Comparison of ENCODE assay signal across 16 cellular contexts in the genomic region with DNA sequence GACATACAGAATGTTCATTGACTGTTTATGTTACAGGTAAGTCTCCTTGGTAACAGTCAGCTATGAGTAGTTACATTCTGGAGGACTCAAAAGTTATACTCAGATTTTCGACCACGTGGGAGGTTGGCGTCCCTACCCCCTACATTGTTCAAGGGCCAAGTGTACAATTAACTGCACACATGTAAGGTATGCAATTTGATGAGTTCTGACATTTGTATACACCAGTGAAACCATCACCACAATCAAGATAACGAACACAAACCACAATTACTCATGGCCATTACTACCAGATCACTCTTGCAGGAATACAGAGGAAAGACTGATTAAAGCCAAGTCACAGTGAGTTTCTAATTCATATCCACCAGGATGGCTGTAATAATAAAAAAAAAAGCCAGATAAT. TPM values are rescaled to one million over a fixed set of nuclear protein-coding genes. Genes with fewer than 3 reads are reported as not detected.
A peak's percentile ranks its signal among the peaks of the same experiment; 100 is the strongest.
DNase-seq lines count a peak whose midpoint lies in the region; ATAC-seq and TF ChIP-seq lines count a peak whose summit lies in the region.
"Had no signal": no experiment of that assay in that cellular context is flagged by ENCODE, and none has a peak within 500 bp of the region (broad histone marks: within the 10 kb centered on the region; RNA-seq: fewer than 3 reads in every experiment).

No MANE protein-coding gene starts in this region.

- POLR2A ChIA-PET in activated CD8-positive, alpha-beta T cell treated with anti-CD3 and anti-CD28 coated beads for 36 hours (lab: Charles Lee): no interaction called here

- no peaks in the 10 kb centered on the region for H3K27me3 Mint-ChIP-seq in activated CD8-positive, alpha-beta T cell treated with anti-CD3 and anti-CD28 coated beads for 36 hours
- H3K27me3 Mint-ChIP-seq in nephron progenitor cell (ENCODE audit: low read depth, poor library complexity): peaks cover 25% of the 10 kb centered on the region
- H3K27me3 Mint-ChIP-seq: CD4-positive, CD25-positive, alpha-beta regulatory T cell had no signal

- H3K36me3 Mint-ChIP-seq in activated CD8-positive, alpha-beta T cell treated with anti-CD3 and anti-CD28 coated beads for 36 hours (ENCODE audit: low read depth): no peaks in the 10 kb centered on the region
- H3K36me3 Mint-ChIP-seq in nephron progenitor cell (ENCODE audit: low read depth): no peaks in the 10 kb centered on the region
- H3K36me3 Mint-ChIP-seq: CD4-positive, CD25-positive, alpha-beta regulatory T cell had no signal

- CTCF ChIA-PET in activated CD8-positive, alpha-beta T cell treated with anti-CD3 and anti-CD28 coated beads for 36 hours (lab: Charles Lee): interaction anchor here (2.0 kb wide), 1 partner anchor 19 kb away, joined by 4 read pairs; no protein-coding TSS in a partner anchor

- H3K4me3 Mint-ChIP-seq in activated CD8-positive, alpha-beta T cell treated with anti-CD3 and anti-CD28 coated beads for 36 hours: no peak overlapping the region
- H3K4me3 Mint-ChIP-seq in nephron progenitor cell: no peak overlapping the region
- H3K4me3 Mint-ChIP-seq: CD4-positive, CD25-positive, alpha-beta regulatory T cell had no signal

- no peak for TF ChIP-seq RAD21 in liver (IDR thresholded peaks at IDR 0.05)

- peak overlapping the region; percentile 91 to 92 for H3K27ac ChIP-seq in liver (ENCODE audit: low read depth in 1 of 2, low read length in 2 of 2)
- H3K27ac ChIP-seq: adrenal gland, parathyroid adenoma, spleen, tibial artery had no signal

- TF ChIP-seq CTCF in GM10266 (IDR thresholded peaks at IDR 0.05; ENCODE audit: control insufficient read depth, insufficient read depth, low read depth, missing control alignments) (no peak), liver (IDR thresholded peaks at IDR 0.05; ENCODE audit: low read depth, low read length, missing input control) (no peak), nephron progenitor cell (IDR thresholded peaks at IDR 0.05) (no peak)
- TF ChIP-seq CTCF in activated CD8-positive, alpha-beta T cell treated with anti-CD3 and anti-CD28 coated beads for 36 hours (IDR thresholded peaks at IDR 0.05): no peak

- ATAC-seq in activated CD8-positive, alpha-beta T cell treated with anti-CD3 and anti-CD28 coated beads for 36 hours: peak; percentile 75

- H3K4me3 ChIP-seq in liver (ENCODE audit: low read depth in 1 of 3, low read length in 3 of 3): no peak overlapping the region
- H3K4me3 ChIP-seq: adrenal gland, spleen, tibial artery had no signal

- peak; percentile 80 for DNase-seq in Daoy (ENCODE audit: low read depth)
- DNase-seq in GM10266 (ENCODE audit: extremely low spot score): peak; percentile 1
- DNase-seq in activated CD8-positive, alpha-beta T cell treated with anti-CD3 and anti-CD28 coated beads for 36 hours: peak; percentile 58
- no peak for DNase-seq in nephron progenitor cell
- no peak for DNase-seq in NCI-H748 (lab: John Stamatoyannopoulos, UW; ENCODE audit: unreplicated experiment)
- DNase-seq in SK-N-DZ (ENCODE audit: low spot score): no peak
- DNase-seq: adrenal gland, glutamatergic neuron, MM.1S, NCI-H2029, NCI-H526 treated with DMSO at 0.1 percent for 48 hours, spleen, tibial artery had no signal

- no peak overlapping the region for H3K27ac Mint-ChIP-seq in activated CD8-positive, alpha-beta T cell treated with anti-CD3 and anti-CD28 coated beads for 36 hours
- H3K27ac Mint-ChIP-seq in nephron progenitor cell: no peak overlapping the region
- H3K27ac Mint-ChIP-seq: CD4-positive, CD25-positive, alpha-beta regulatory T cell had no signal

- peak overlapping the region in 1 of 2 donors; percentile 17 for H3K9ac ChIP-seq in liver (ENCODE audit: low read depth in 1 of 2, low read length in 2 of 2)
- H3K9ac ChIP-seq: parathyroid adenoma had no signal

- no peaks in the 10 kb centered on the region for H3K9me3 ChIP-seq in liver (ENCODE audit: control insufficient read depth in 4 of 4, low read length in 3 of 4)
- H3K9me3 ChIP-seq: adrenal gland, spleen, tibial artery had no signal

- H3K36me3 ChIP-seq in liver (ENCODE audit: control insufficient read depth in 4 of 4, insufficient read depth in 3 of 4, low read depth in 1 of 4, low read length in 3 of 4): no peaks in the 10 kb centered on the region
- H3K36me3 ChIP-seq: adrenal gland, spleen, tibial artery had no signal

- peaks cover 22% of the 10 kb centered on the region for H3K4me1 Mint-ChIP-seq in activated CD8-positive, alpha-beta T cell treated with anti-CD3 and anti-CD28 coated beads for 36 hours (ENCODE audit: low read depth)
- peaks cover 21% of the 10 kb centered on the region for H3K4me1 Mint-ChIP-seq in nephron progenitor cell

- 86% methylated on average over 4 of the region's 4 CpGs for WGBS in liver

- H3K4me1 ChIP-seq in liver (ENCODE audit: control insufficient read depth in 4 of 4, insufficient read depth in 4 of 4, low read length in 3 of 4): peaks cover 9 to 59% (median 28%) of the 10 kb centered on the region in 4 donors
- H3K4me1 ChIP-seq: adrenal gland, parathyroid adenoma, spleen had no signal

- no peaks in the 10 kb centered on the region for H3K27me3 ChIP-seq in liver (ENCODE audit: control insufficient read depth in 4 of 4, insufficient read depth in 4 of 4, low read length in 3 of 4)
- H3K27me3 ChIP-seq: adrenal gland had no signal

- intact Hi-C loops in activated CD8-positive, alpha-beta T cell treated with anti-CD3 and anti-CD28 coated beads for 36 hours (cut with micrococcal nuclease): no loop called here

- no peaks in the 10 kb centered on the region for H3K9me3 Mint-ChIP-seq in activated CD8-positive, alpha-beta T cell treated with anti-CD3 and anti-CD28 coated beads for 36 hours
- H3K9me3 Mint-ChIP-seq in nephron progenitor cell: no peaks in the 10 kb centered on the region
- H3K9me3 Mint-ChIP-seq: CD4-positive, CD25-positive, alpha-beta regulatory T cell had no signal

TF ChIP-seq in liver, 16 proteins besides CTCF, POLR2A, EP300 and RAD21:
- TF ChIP-seq SP1 (IDR thresholded peaks at IDR 0.05) (no peak), YY1 (IDR thresholded peaks at IDR 0.05) (no peak), FOXA1 (IDR thresholded peaks at IDR 0.05) (no peak), NR2F2 (IDR thresholded peaks at IDR 0.05) (no peak), JUND (IDR thresholded peaks at IDR 0.05) (no peak), HNF4G (IDR thresholded peaks at IDR 0.05) (no peak)
- TF ChIP-seq, protein P1, sequence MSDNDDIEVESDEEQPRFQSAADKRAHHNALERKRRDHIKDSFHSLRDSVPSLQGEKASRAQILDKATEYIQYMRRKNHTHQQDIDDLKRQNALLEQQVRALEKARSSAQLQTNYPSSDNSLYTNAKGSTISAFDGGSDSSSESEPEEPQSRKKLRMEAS (IDR thresholded peaks at IDR 0.05): no peak

RNA-seq across cellular contexts. Expression of a gene that starts 39.6 kb away (rescaled TPM):
- 0.15 and 8.2 TPM in 2 replicates for total RNA-seq in Daoy (2014; rRNA removed; shearing (Covaris generic))
- total RNA-seq in activated CD8-positive, alpha-beta T cell treated with anti-CD3 and anti-CD28 coated beads for 36 hours: 10 to 100 TPM; 37.3 to 38.5 TPM
- 10 to 100 TPM; 15.6 to 41.7 TPM for total RNA-seq in liver
- 1 to 10 TPM; 4.8 to 9.8 TPM for polyA plus RNA-seq in liver
- polyA plus RNA-seq in SK-N-DZ (2014; cell fraction: cytosol; rRNA removed): 4.4 and 6.2 TPM in 2 replicates
- polyA plus RNA-seq in SK-N-DZ (2014; cell fraction: nucleus; rRNA removed): 4.9 and 6.1 TPM in 2 replicates

Comparison
In these comparisons a context has a peak if more than half of its experiments do, and no peak if none do; other contexts are left out.
1. DNase-seq: peak in Daoy (single experiment), GM10266 (single experiment) and activated CD8-positive, alpha-beta T cell treated with anti-CD3 and anti-CD28 coated beads for 36 hours (single experiment); none in nephron progenitor cell (single experiment), NCI-H748 (single experiment) and SK-N-DZ (single experiment).